In genomic region chr11:122709042-122709760, GRCh38 we compare ENCODE assay signal across 12 cellular contexts. TPM values are rescaled to one million over a fixed set of nuclear protein-coding genes. Genes with fewer than 3 reads are reported as not detected.
DNase-seq lines count a peak whose midpoint lies in the region; ATAC-seq and TF ChIP-seq lines count a peak whose summit lies in the region.
"Had no signal": no experiment of that assay in that cellular context is flagged by ENCODE, and none has a peak within 500 bp of the region (broad histone marks: within the 10 kb centered on the region; RNA-seq: fewer than 3 reads in every experiment).

No MANE protein-coding gene starts in this region.

- H3K9ac ChIP-seq in smooth muscle cell (ENCODE audit: low read depth) = peak overlapping the region; percentile 71

- no peaks in the 10 kb centered on the region for H3K27me3 ChIP-seq in smooth muscle cell (ENCODE audit: low read depth)
- no peaks in the 10 kb centered on the region for H3K27me3 ChIP-seq in uterus

- no peak for TF ChIP-seq POLR2A in uterus (IDR thresholded peaks at IDR 0.05)

- DNase-seq in ELR (ENCODE audit: low read depth) (peak; percentile 88), fibroblast of mammary gland (ENCODE audit: low read depth) (peak; percentile 82), smooth muscle cell (lab: John Stamatoyannopoulos, UW; ENCODE audit: unreplicated experiment) (no peak), uterus (no peak), T-helper 9 cell (no peak)
- DNase-seq: activated CD4-positive, alpha-beta T cell treated with anti-CD3 and anti-CD28 coated beads for 4 hours; activated gamma-delta T cell treated with Interleukin-2 at 50 U/mL for 16 hours; NCI-H526 had no signal

- peaks cover 21% of the 10 kb centered on the region for H3K79me2 ChIP-seq in smooth muscle cell (ENCODE audit: low read depth)

- H4K20me1 ChIP-seq in smooth muscle cell (ENCODE audit: low read depth) = no peaks in the 10 kb centered on the region

- H3K27ac ChIP-seq in smooth muscle cell (ENCODE audit: low read depth) (peak overlapping the region; percentile 92), uterus (no peak overlapping the region)

- ATAC-seq in SK-N-SH treated with all-trans-retinoic acid at 6 μM for 48 hours (peak; percentile 23; the same call in 2 of the 3 replicates), HG03521 (IDR thresholded peaks at IDR 0.05; ENCODE audit: unreplicated experiment) (no peak), GM21526 (IDR thresholded peaks at IDR 0.05; ENCODE audit: low FRiP score, unreplicated experiment) (no peak)

- no peaks in the 10 kb centered on the region for H3K9me3 ChIP-seq in smooth muscle cell (replicated peaks; ENCODE audit: low read depth)
- no peaks in the 10 kb centered on the region for H3K9me3 ChIP-seq in uterus
- H3K9me3 ChIP-seq: HAP-1 had no signal

- 34% methylated on average over 7 of the region's 7 CpGs for WGBS in smooth muscle cell (ENCODE audit: low lambda C conversion rate)

- TF ChIP-seq CTCF in fibroblast of mammary gland (conservative IDR thresholded peaks at IDR 0.05; ENCODE audit: control insufficient read depth, insufficient read depth, low read depth, low read length) (no peak), smooth muscle cell (IDR thresholded peaks at IDR 0.05; ENCODE audit: borderline replicate concordance, insufficient read depth, poor library complexity, severe bottlenecking) (no peak), uterus (IDR thresholded peaks at IDR 0.05) (no peak)

- H3K4me3 ChIP-seq in fibroblast of mammary gland (ENCODE audit: control insufficient read depth, low read depth, low read length) (no peak overlapping the region), smooth muscle cell (no peak overlapping the region), uterus (no peak overlapping the region)
- H3K4me3 ChIP-seq: HAP-1 had no signal

- H3F3A ChIP-seq in smooth muscle cell (ENCODE audit: low read depth) = no peaks in the 10 kb centered on the region

- no peak overlapping the region for H2AFZ ChIP-seq in smooth muscle cell (ENCODE audit: low read depth)

- H3K4me1 ChIP-seq in smooth muscle cell (ENCODE audit: low read depth) (peaks cover 10% of the 10 kb centered on the region), uterus (no peaks in the 10 kb centered on the region)
- H3K4me1 ChIP-seq: HAP-1 had no signal

- intact Hi-C loops in uterus (cut with DNase I; ENCODE audit: low total_unique reads) = no loop called here

- H3K4me2 ChIP-seq in smooth muscle cell = peak overlapping the region; percentile 57

- H3K36me3 ChIP-seq in smooth muscle cell (ENCODE audit: low read depth) (no peaks in the 10 kb centered on the region), uterus (no peaks in the 10 kb centered on the region)
- H3K36me3 ChIP-seq: HAP-1 had no signal

TF ChIP-seq in SK-N-SH treated with all-trans-retinoic acid at 6 μM for 48 hours, 23 proteins besides CTCF, POLR2A, EP300 and RAD21:
- TF ChIP-seq BACH2 (CRISPR knock-in tag; IDR thresholded peaks at IDR 0.05; ENCODE audit: borderline replicate concordance) (no peak), CSRNP3 (CRISPR knock-in tag; IDR thresholded peaks at IDR 0.05) (no peak), GLIS3 (CRISPR knock-in tag; IDR thresholded peaks at IDR 0.05) (no peak), TCF4 (CRISPR knock-in tag; IDR thresholded peaks at IDR 0.05; ENCODE audit: borderline replicate concordance) (no peak), TOX (CRISPR knock-in tag; IDR thresholded peaks at IDR 0.05; ENCODE audit: borderline replicate concordance) (no peak), PPARA (CRISPR knock-in tag; IDR thresholded peaks at IDR 0.05; ENCODE audit: borderline replicate concordance) (no peak), CSDC2 (CRISPR knock-in tag; IDR thresholded peaks at IDR 0.05) (no peak), ISL1 (CRISPR knock-in tag; IDR thresholded peaks at IDR 0.05) (no peak)
TF ChIP-seq in SK-N-SH treated with all-trans-retinoic acid at 6 μM for 48 hours: peak in this region for 0.

RNA-seq across cellular contexts. Expression of gene UBASH3B, which starts 53.7 kb away (rescaled TPM):
- total RNA-seq in smooth muscle cell (30.5 and 34.1 TPM in 2 replicates), uterus (1 to 10 TPM in 2 of 4 donors, under 1 TPM in 2; under 0.01 to 5.8 (median 2.0) TPM)
- 15.8 and 23.1 TPM in 2 replicates for polyA plus RNA-seq in smooth muscle cell

Comparison
In these comparisons a context has a peak if more than half of its experiments do, and no peak if none do; other contexts are left out.
1. DNase-seq: peak in ELR (single experiment) and fibroblast of mammary gland (single experiment); none in smooth muscle cell (single experiment), uterus (0 of 2) and T-helper 9 cell (single experiment).